8 cellular contexts compared by ENCODE assay signal in the genomic region with DNA sequence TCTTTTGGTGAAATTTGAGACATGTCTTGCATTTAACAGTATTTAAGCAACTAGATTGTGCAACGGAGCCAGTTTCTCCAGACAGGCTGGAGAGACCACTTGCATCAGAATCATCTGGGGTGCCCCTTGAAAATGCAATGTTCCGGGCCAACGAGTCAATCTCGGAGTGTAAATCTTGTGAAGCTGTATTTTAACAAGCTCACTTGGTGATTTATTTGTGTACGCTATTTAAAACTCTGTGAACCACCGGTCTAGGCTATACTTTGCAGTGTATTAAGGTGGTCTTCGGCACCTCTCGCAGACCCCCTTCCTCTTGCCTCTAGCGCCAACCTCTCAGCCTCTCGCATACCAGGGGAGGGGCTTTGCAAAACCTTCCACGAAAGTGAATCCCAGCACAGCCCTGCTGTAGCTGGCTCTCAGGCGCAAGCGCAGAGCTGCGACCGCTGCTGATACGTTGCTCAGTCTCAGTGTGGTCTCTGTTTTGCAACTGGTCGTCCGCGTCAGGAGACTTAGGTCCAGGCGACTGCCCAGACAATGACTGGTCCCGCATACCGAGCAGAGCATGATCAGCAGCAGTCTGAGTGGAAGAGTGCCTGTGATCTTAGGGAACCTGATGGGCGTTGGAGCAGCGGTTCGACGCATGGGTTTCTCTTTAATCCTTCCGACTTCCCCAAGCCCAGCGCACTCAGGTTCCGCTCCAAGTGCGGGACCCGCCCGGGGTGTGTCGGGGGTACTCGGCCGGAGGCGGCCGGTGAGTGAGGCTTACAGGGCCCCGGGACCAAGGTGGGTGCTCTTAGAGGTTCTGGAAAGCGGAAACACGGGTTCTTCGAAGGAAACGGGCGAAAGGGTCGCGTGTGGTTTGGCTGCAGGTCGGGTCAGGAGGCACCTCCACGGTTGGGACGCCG. TPM values are rescaled to one million over a fixed set of nuclear protein-coding genes. Genes with fewer than 3 reads are reported as not detected.
DNase-seq lines count a peak whose midpoint lies in the region; ATAC-seq and TF ChIP-seq lines count a peak whose summit lies in the region.

A gene (plus strand): TSS at position 467 of the 905 bp plus-strand sequence. CDS start 11,612 bp downstream, outside the sequence.

- peaks cover 8% of the 10 kb centered on the region for H3K36me3 Mint-ChIP-seq in dendritic cell treated with granulocyte-macrophage colony-stimulating factor and Interleukin-4, amounts not matched to agents 40 ng/mL and 50 ng/mL, for 4 days (ENCODE audit: low read depth)

- intact Hi-C loops in dendritic cell treated with granulocyte-macrophage colony-stimulating factor and Interleukin-4, amounts not matched to agents 40 ng/mL and 50 ng/mL, for 4 days (cut with micrococcal nuclease) = loop anchor here (2.0 kb wide), 1 partner anchor 84 kb away; a partner anchor contains a TSS
- intact Hi-C loops in left lung (cut with DNase I) = no loop called here

- ATAC-seq in GM18868 (IDR thresholded peaks at IDR 0.05; ENCODE audit: unreplicated experiment) = peak; percentile 88
- ATAC-seq in HG03135 (IDR thresholded peaks at IDR 0.05; ENCODE audit: unreplicated experiment) = peak; percentile 77
- peak; percentile 96 for ATAC-seq in left lung

- peak within 1 kb of the TSS; percentile 56 to 67 for H3K4me3 ChIP-seq in left lung

- DNase-seq in AG08396 (ENCODE audit: low spot score) = peak; percentile 91
- peak; percentile 10 to 56 for DNase-seq in NCI-H446 (lab: John Stamatoyannopoulos, UW)
- peak; percentile 81 for DNase-seq in activated CD4-positive, alpha-beta T cell treated with anti-CD3 and anti-CD28 coated beads for 48 hours
- peak; percentile 81 to 84 for DNase-seq in left lung
- peak; percentile 67 to 69 for DNase-seq in stimulated activated CD4-positive, alpha-beta T cell treated with anti-CD3 and anti-CD28 coated beads, Interleukin-2, amount 100 ng/mL, for 48 hours

- no peaks in the 10 kb centered on the region for H3K36me3 ChIP-seq in left lung

- H3K27me3 Mint-ChIP-seq in dendritic cell treated with granulocyte-macrophage colony-stimulating factor and Interleukin-4, amounts not matched to agents 40 ng/mL and 50 ng/mL, for 4 days = peaks cover 15% of the 10 kb centered on the region

- peaks cover 0 to 6% of the 10 kb centered on the region in 2 donors for H3K27me3 ChIP-seq in left lung

- peaks cover 0 to 1% of the 10 kb centered on the region in 2 donors for H3K9me3 ChIP-seq in left lung

- H3K4me3 Mint-ChIP-seq in dendritic cell treated with granulocyte-macrophage colony-stimulating factor and Interleukin-4, amounts not matched to agents 40 ng/mL and 50 ng/mL, for 4 days = peak within 1 kb of the TSS; percentile 98

- H3K4me1 ChIP-seq in left lung = peaks cover 0 to 13% of the 10 kb centered on the region in 2 donors

- H3K9me3 Mint-ChIP-seq in dendritic cell treated with granulocyte-macrophage colony-stimulating factor and Interleukin-4, amounts not matched to agents 40 ng/mL and 50 ng/mL, for 4 days = peaks cover 38% of the 10 kb centered on the region

- H3K4me1 Mint-ChIP-seq in dendritic cell treated with granulocyte-macrophage colony-stimulating factor and Interleukin-4, amounts not matched to agents 40 ng/mL and 50 ng/mL, for 4 days (ENCODE audit: low read depth) = peaks cover 13% of the 10 kb centered on the region

- H3K27ac ChIP-seq in left lung = peak within 1 kb of the TSS; percentile 74 to 77

- peak within 1 kb of the TSS; percentile 86 for H3K27ac Mint-ChIP-seq in dendritic cell treated with granulocyte-macrophage colony-stimulating factor and Interleukin-4, amounts not matched to agents 40 ng/mL and 50 ng/mL, for 4 days

- TF ChIP-seq CTCF in left lung (IDR thresholded peaks at IDR 0.05) = no peak

RNA-seq across cellular contexts. Expression of the gene that starts here (rescaled TPM):
- 1 to 10 TPM; 2.5 to 5.6 TPM for total RNA-seq in left lung

Comparison
In these comparisons a context has a peak if more than half of its experiments do, and no peak if none do; other contexts are left out.
1. Peak in every context shown above with its lines: DNase-seq, ATAC-seq, H3K4me3 ChIP-seq and H3K27ac ChIP-seq.
2. DNase-seq: peak in every context shown above with its lines; median percentile 91 in AG08396; 82 in left lung; 81 in activated CD4-positive, alpha-beta T cell treated with anti-CD3 and anti-CD28 coated beads for 48 hours; 68 in stimulated activated CD4-positive, alpha-beta T cell treated with anti-CD3 and anti-CD28 coated beads, Interleukin-2, amount 100 ng/mL, for 48 hours; 33 in NCI-H446.